8 cellular contexts compared by ENCODE assay signal in the genomic region with DNA sequence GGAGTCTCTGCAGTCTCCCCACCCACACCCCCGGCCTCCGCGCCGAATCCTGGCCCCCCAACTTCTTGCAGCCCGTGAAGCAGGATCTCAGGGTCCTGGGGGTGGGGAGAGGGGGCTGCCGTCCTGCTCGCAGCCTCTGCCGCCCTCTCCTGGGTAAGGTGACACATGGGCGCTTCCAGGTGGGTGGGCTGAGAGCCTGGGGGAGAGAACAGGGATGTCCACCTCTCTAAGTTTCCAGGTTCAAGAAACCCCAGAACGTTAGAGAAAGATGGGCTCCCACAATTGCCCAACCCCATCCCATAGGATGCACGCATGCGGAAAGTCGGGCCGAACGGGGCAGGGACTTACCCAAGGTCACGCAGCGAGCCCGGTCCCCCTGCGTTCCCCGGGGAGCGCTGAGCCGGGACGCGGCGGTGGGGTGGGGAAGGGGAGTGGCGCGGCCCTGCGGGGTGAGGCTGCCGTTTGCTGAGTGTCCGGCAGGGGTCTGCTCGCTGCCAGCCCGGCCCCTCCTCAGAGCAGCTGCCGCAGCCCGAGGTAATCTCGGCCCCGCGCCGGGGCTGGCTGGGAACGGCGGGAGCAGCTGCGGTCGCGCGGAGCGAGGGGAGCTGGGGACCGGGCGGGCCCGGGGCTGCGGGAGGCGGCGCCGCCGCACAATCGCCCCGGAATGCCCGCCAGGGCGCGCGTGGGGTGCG. TPM values are rescaled to one million over a fixed set of nuclear protein-coding genes. Genes with fewer than 3 reads are reported as not detected.
DNase-seq lines count a peak whose midpoint lies in the region; ATAC-seq, FAIRE-seq and TF ChIP-seq lines count a peak whose summit lies in the region.

No MANE protein-coding gene starts in this region.

- H2AFZ ChIP-seq in H1 (ENCODE audit: low read length) = no peak overlapping the region; the same call in 1 of the 2 replicates

- H2AK5ac ChIP-seq in H1 (ENCODE audit: low read depth, low read length) = no peak overlapping the region

- H4K20me1 ChIP-seq in H1 (replicated peaks in 1 of 2; ENCODE audit: control insufficient read depth in 1 of 2, insufficient read depth in 2 of 2, low read length in 2 of 2) = no peaks in the 10 kb centered on the region

- no peak overlapping the region for H3K4ac ChIP-seq in H1 (replicated peaks; ENCODE audit: insufficient read length, low read depth, low read length)

- POLR2A ChIA-PET in activated CD8-positive, alpha-beta T cell treated with anti-CD3 and anti-CD28 coated beads for 36 hours (lab: Charles Lee) = interaction anchor here (0.9 to 3.0 kb wide), 8 partner anchors 9 to 121 kb away, joined by 3 to 21 read pairs (median 4); partner anchors contain the start of genes FAU, MRPL49 and ZNHIT2
- POLR2A ChIA-PET in H1 (lab: Charles Lee; ENCODE audit: partially characterized antibody) = interaction anchor here (0.9 to 4.9 kb wide), 15 partner anchors 11 to 327 kb away, joined by 3 to 35 read pairs (median 8); partner anchors contain the start of genes FAU, MRPL49, POLA2 and SPDYC

- H3K4me2 ChIP-seq in H1 (ENCODE audit: insufficient read depth in 1 of 2, low read depth in 2 of 2, low read length in 2 of 2) = peak overlapping the region; percentile 72

- peak in 1 of 2 experiments; percentile 52; a peak in 2 of 3 replicates for TF ChIP-seq POLR2A in H1 (IDR thresholded peaks at IDR 0.05; ENCODE audit: control extremely low read depth in 1 of 2, low read depth in 2 of 2, low read length in 2 of 2)

- no peak overlapping the region for H2BK120ac ChIP-seq in H1 (replicated peaks; ENCODE audit: low read depth, low read length)

- ATAC-seq in GM18517 (IDR thresholded peaks at IDR 0.05; ENCODE audit: unreplicated experiment) (peak; percentile 57), HG03280 (IDR thresholded peaks at IDR 0.05; ENCODE audit: unreplicated experiment) (peak; percentile 65)
- peak; percentile 76 for ATAC-seq in activated CD8-positive, alpha-beta T cell treated with anti-CD3 and anti-CD28 coated beads for 36 hours

- peaks cover 0 to 13% of the 10 kb centered on the region in 2 experiments; a peak in 2 of 4 replicates for H3K79me2 ChIP-seq in H1 (ENCODE audit: control insufficient read depth in 1 of 2, insufficient read depth in 2 of 2, low read length in 2 of 2)

- H3K23me2 ChIP-seq in H1 (ENCODE audit: low read depth, low read length) = peaks cover 10% of the 10 kb centered on the region

- H3K23ac ChIP-seq in H1 (ENCODE audit: insufficient read length) = no peak overlapping the region

- TF ChIP-seq RAD21 in H1 (IDR thresholded peaks at IDR 0.05 in 1 of 2, conservative IDR thresholded peaks at IDR 0.05 in 1 of 2; ENCODE audit: low read depth in 2 of 2, low read length in 2 of 2) = peak; percentile 65 to 71

- peak overlapping the region; percentile 73 for H3K56ac ChIP-seq in H1 (replicated peaks; ENCODE audit: insufficient read length, low read depth, low read length)

- no peak overlapping the region for H2BK20ac ChIP-seq in H1 (ENCODE audit: low read length)

- DNase-seq in A172 (ENCODE audit: low spot score) = peak; percentile 43
- DNase-seq in NCI-H526 treated with DMSO at 0.1 percent for 48 hours (lab: John Stamatoyannopoulos, UW) = peak; percentile 63
- peak; percentile 63 for DNase-seq in activated CD8-positive, alpha-beta T cell treated with anti-CD3 and anti-CD28 coated beads for 36 hours
- DNase-seq in H1 (ENCODE audit: low read depth in 1 of 2, low spot score in 2 of 2) = peak in 1 of 2 experiments; percentile 90
- peak; percentile 19 for DNase-seq in midbrain (lab: John Stamatoyannopoulos, UW)
- peak; percentile 52 for DNase-seq in stimulated activated naive CD4-positive, alpha-beta T cell treated with Interleukin-2 at 50 U/mL for 16 hours (lab: John Stamatoyannopoulos, UW)

- peaks cover 17% of the 10 kb centered on the region for H3K4me1 Mint-ChIP-seq in activated CD8-positive, alpha-beta T cell treated with anti-CD3 and anti-CD28 coated beads for 36 hours (ENCODE audit: low read depth)

- peak overlapping the region in 3 of 4 experiments; percentile 15 to 40 (median 39); a peak in 5 of 7 replicates for H3K9ac ChIP-seq in H1 (replicated peaks in 1 of 4; ENCODE audit: extremely low read depth in 1 of 4, low read depth in 3 of 4, low read length in 3 of 4)

- H3K4me3 ChIP-seq in H1 (ENCODE audit: extremely low read depth in 1 of 4, insufficient read depth in 2 of 4, low read depth in 3 of 4, low read length in 4 of 4) = peak overlapping the region; percentile 65 to 82 (median 74)

- whole genome bisulfite sequencing in H1 (ENCODE audit: extremely low coverage in 1 of 2, insufficient coverage in 1 of 2, insufficient read length in 1 of 2, insufficient replicate concordance in 2 of 2, low coverage in 1 of 2, low lambda C conversion rate in 2 of 2, missing lambda C conversion rate in 1 of 2), 2 experiments = 2% methylated on average over 20 of the region's 60 CpGs; no CpG with 5 or more reads in 1 of the 2 experiments

- H4K91ac ChIP-seq in H1 (replicated peaks; ENCODE audit: insufficient read length, low read length) = peak overlapping the region; percentile 61

- H3K79me1 ChIP-seq in H1 (ENCODE audit: low read depth, low read length) = 0 out of 2 replicates have a peak, but pooled peaks cover 4% of the 10 kb centered on the region

- H4K8ac ChIP-seq in H1 (ENCODE audit: extremely low read depth, insufficient read depth, low read length) = no peak overlapping the region; the same call in 1 of the 2 replicates

- peaks cover 7 to 32% (median 21%) of the 10 kb centered on the region in 4 experiments for H3K4me1 ChIP-seq in H1 (replicated peaks in 1 of 4; ENCODE audit: control insufficient read depth in 3 of 4, insufficient read depth in 4 of 4, low read length in 3 of 4)

- no peak overlapping the region for H3K14ac ChIP-seq in H1 (ENCODE audit: insufficient read length)

- no peak overlapping the region for H2BK12ac ChIP-seq in H1 (ENCODE audit: low read depth, low read length)

- intact Hi-C loops in activated CD8-positive, alpha-beta T cell treated with anti-CD3 and anti-CD28 coated beads for 36 hours (cut with micrococcal nuclease) = no loop called here

- TF ChIP-seq EP300 in H1 (IDR thresholded peaks at IDR 0.05; ENCODE audit: borderline replicate concordance in 1 of 2, low read depth in 2 of 2, low read length in 2 of 2) = no peak

- CTCF ChIA-PET in activated CD8-positive, alpha-beta T cell treated with anti-CD3 and anti-CD28 coated beads for 36 hours (lab: Charles Lee) = interaction anchor here (0.6 to 4.0 kb wide), 14 partner anchors 16 to 149 kb away, joined by 3 to 35 read pairs (median 4); partner anchors contain the start of genes CDC42EP2, FAU, MRPL49 and POLA2
- CTCF ChIA-PET in H1 (lab: Charles Lee; ENCODE audit: partially characterized antibody) = interaction anchor here (0.7 to 7.3 kb wide), 26 partner anchors 9 to 104 kb away, joined by 3 to 47 read pairs (median 4); partner anchors contain the start of genes FAU, MRPL49, SPDYC and TM7SF2

- H3K27ac ChIP-seq in H1 (ENCODE audit: low read depth, low read length) = no peak overlapping the region

- H3K9me3 ChIP-seq in H1 (ENCODE audit: insufficient read depth in 2 of 2, low read depth in 1 of 2, low read length in 1 of 2) = no peaks in the 10 kb centered on the region

- H2BK15ac ChIP-seq in H1 (ENCODE audit: low read length) = no peak overlapping the region

- no peak for FAIRE-seq in H1 (lab: Jason Lieb, UNC)

- peak; percentile 63 for TF ChIP-seq CTCF in activated CD8-positive, alpha-beta T cell treated with anti-CD3 and anti-CD28 coated beads for 36 hours (IDR thresholded peaks at IDR 0.05)
- peak; percentile 51 to 74 (median 69) for TF ChIP-seq CTCF in H1 (IDR thresholded peaks at IDR 0.05; ENCODE audit: control extremely low read depth in 1 of 3, insufficient read depth in 1 of 3, low read depth in 1 of 3, low read length in 3 of 3)

- no peaks in the 10 kb centered on the region for H3K27me3 Mint-ChIP-seq in activated CD8-positive, alpha-beta T cell treated with anti-CD3 and anti-CD28 coated beads for 36 hours

- H2BK5ac ChIP-seq in H1 (ENCODE audit: low read depth, low read length) = peak overlapping the region; percentile 66; the same call in 1 of the 2 replicates

- H3K36me3 Mint-ChIP-seq in activated CD8-positive, alpha-beta T cell treated with anti-CD3 and anti-CD28 coated beads for 36 hours (ENCODE audit: low read depth) = peaks cover 2% of the 10 kb centered on the region

- H4K5ac ChIP-seq in H1 (ENCODE audit: insufficient read length, low read depth, low read length) = peak overlapping the region; percentile 79

- H3K27ac Mint-ChIP-seq in activated CD8-positive, alpha-beta T cell treated with anti-CD3 and anti-CD28 coated beads for 36 hours = peak overlapping the region; percentile 81

- H3K18ac ChIP-seq in H1 (ENCODE audit: extremely low read depth, low read length) = peak overlapping the region; percentile 93; the same call in 1 of the 2 replicates

- H3K9me3 Mint-ChIP-seq in activated CD8-positive, alpha-beta T cell treated with anti-CD3 and anti-CD28 coated beads for 36 hours = no peaks in the 10 kb centered on the region

- H3K36me3 ChIP-seq in H1 (ENCODE audit: control insufficient read depth in 2 of 4, insufficient read depth in 4 of 4, low read length in 3 of 4) = peaks cover 0 to 4% (median 0%) of the 10 kb centered on the region in 4 experiments; a peak in 1 of 8 replicates

- H3K4me3 Mint-ChIP-seq in activated CD8-positive, alpha-beta T cell treated with anti-CD3 and anti-CD28 coated beads for 36 hours = peak overlapping the region; percentile 80

- no peaks in the 10 kb centered on the region for H3K27me3 ChIP-seq in H1 (replicated peaks in 1 of 4; ENCODE audit: control insufficient read depth in 3 of 4, extremely low read depth in 1 of 4, insufficient read depth in 3 of 4, low read length in 3 of 4)

RNA-seq across cellular contexts. Expression of gene CAPN1, which starts 0.7 kb away (rescaled TPM):
- total RNA-seq in A172 (2014; rRNA removed; shearing (Covaris generic)) = 156 and 170 TPM in 2 replicates
- 10 to 100 TPM; 72.6 to 74.7 TPM for total RNA-seq in activated CD8-positive, alpha-beta T cell treated with anti-CD3 and anti-CD28 coated beads for 36 hours
- total RNA-seq in H1 (2021; fragmentation: NEBNext Ultra II Directional; extraction: Animal tissue kit (Norgen Biotek cat#: 25700)) = 194 and 200 TPM in 2 replicates
- polyA plus RNA-seq in H1 (2011; rRNA removed) = 233 and 337 TPM in 2 replicates
- 139 TPM for polyA plus RNA-seq in H1 (2011; cell fraction: cytosol; rRNA removed)
- 393 TPM for polyA plus RNA-seq in H1 (2011; cell fraction: nucleus; rRNA removed)
- polyA plus RNA-seq in H1 (2012, experiment 1 of 2) = 100.0 to 149 TPM (median 144 TPM) in 4 replicates
- polyA plus RNA-seq in H1 (2012, experiment 2 of 2) = 187 TPM
- polyA plus RNA-seq in H1 (2013, experiment 1 of 2) = 112 TPM
- polyA plus RNA-seq in H1 (2013, experiment 2 of 2) = 99.2 TPM
- polyA minus RNA-seq in H1 (2011; rRNA and poly(A)+ RNA removed) = 147 and 176 TPM in 2 replicates
- 96.6 TPM for polyA minus RNA-seq in H1 (2011; cell fraction: cytosol; rRNA and poly(A)+ RNA removed)
- polyA minus RNA-seq in H1 (2011; cell fraction: nucleus; rRNA and poly(A)+ RNA removed) = 108 TPM

RNA-seq across cellular contexts. Expression of gene SPDYC, which starts 11.0 kb away (rescaled TPM):
- total RNA-seq in A172 (2014; rRNA removed; shearing (Covaris generic)) = not detected in 2 replicates
- total RNA-seq in activated CD8-positive, alpha-beta T cell treated with anti-CD3 and anti-CD28 coated beads for 36 hours = not detected
- not detected in 2 replicates for total RNA-seq in H1 (2021; fragmentation: NEBNext Ultra II Directional; extraction: Animal tissue kit (Norgen Biotek cat#: 25700))
- polyA plus RNA-seq in H1 (2011; rRNA removed) = 0.15 and 0.31 TPM in 2 replicates
- polyA plus RNA-seq in H1 (2011; cell fraction: cytosol; rRNA removed) = 0.16 TPM
- polyA plus RNA-seq in H1 (2011; cell fraction: nucleus; rRNA removed) = 0.16 TPM
- 0.29 TPM in 1 of 4 replicates, not detected in the others for polyA plus RNA-seq in H1 (2012, experiment 1 of 2)
- not detected for polyA plus RNA-seq in H1 (2012, experiment 2 of 2)
- polyA plus RNA-seq in H1 (2013, experiment 1 of 2) = 0.10 TPM
- 0.17 TPM for polyA plus RNA-seq in H1 (2013, experiment 2 of 2)
- polyA minus RNA-seq in H1 (2011; rRNA and poly(A)+ RNA removed) = not detected in 2 replicates
- polyA minus RNA-seq in H1 (2011; cell fraction: cytosol; rRNA and poly(A)+ RNA removed) = not detected
- polyA minus RNA-seq in H1 (2011; cell fraction: nucleus; rRNA and poly(A)+ RNA removed) = not detected

RNA-seq across cellular contexts. Expression of gene SYVN1, which starts 46.7 kb away (rescaled TPM):
- 17.0 and 30.6 TPM in 2 replicates for total RNA-seq in A172 (2014; rRNA removed; shearing (Covaris generic))
- 10 to 100 TPM; 20.6 to 26.8 TPM for total RNA-seq in activated CD8-positive, alpha-beta T cell treated with anti-CD3 and anti-CD28 coated beads for 36 hours
- 29.4 and 34.0 TPM in 2 replicates for total RNA-seq in H1 (2021; fragmentation: NEBNext Ultra II Directional; extraction: Animal tissue kit (Norgen Biotek cat#: 25700))
- 27.8 and 37.5 TPM in 2 replicates for polyA plus RNA-seq in H1 (2011; rRNA removed)
- polyA plus RNA-seq in H1 (2011; cell fraction: cytosol; rRNA removed) = 11.3 TPM
- 58.4 TPM for polyA plus RNA-seq in H1 (2011; cell fraction: nucleus; rRNA removed)
- 22.3 to 33.8 TPM (median 27.7 TPM) in 4 replicates for polyA plus RNA-seq in H1 (2012, experiment 1 of 2)
- polyA plus RNA-seq in H1 (2012, experiment 2 of 2) = 22.8 TPM
- 35.6 TPM for polyA plus RNA-seq in H1 (2013, experiment 1 of 2)
- polyA plus RNA-seq in H1 (2013, experiment 2 of 2) = 34.9 TPM
- 62.1 and 66.3 TPM in 2 replicates for polyA minus RNA-seq in H1 (2011; rRNA and poly(A)+ RNA removed)
- polyA minus RNA-seq in H1 (2011; cell fraction: cytosol; rRNA and poly(A)+ RNA removed) = 13.3 TPM
- polyA minus RNA-seq in H1 (2011; cell fraction: nucleus; rRNA and poly(A)+ RNA removed) = 22.0 TPM

RNA-seq across cellular contexts. Expression of gene MRPL49, which starts 58.9 kb away (rescaled TPM):
- 52.8 and 82.4 TPM in 2 replicates for total RNA-seq in A172 (2014; rRNA removed; shearing (Covaris generic))
- total RNA-seq in activated CD8-positive, alpha-beta T cell treated with anti-CD3 and anti-CD28 coated beads for 36 hours = 10 to 100 TPM; 48.7 to 53.4 TPM
- 54.0 and 55.3 TPM in 2 replicates for total RNA-seq in H1 (2021; fragmentation: NEBNext Ultra II Directional; extraction: Animal tissue kit (Norgen Biotek cat#: 25700))
- polyA plus RNA-seq in H1 (2011; rRNA removed) = 77.8 and 84.8 TPM in 2 replicates
- polyA plus RNA-seq in H1 (2011; cell fraction: cytosol; rRNA removed) = 87.2 TPM
- 46.9 TPM for polyA plus RNA-seq in H1 (2011; cell fraction: nucleus; rRNA removed)
- 45.0 to 56.6 TPM (median 54.3 TPM) in 4 replicates for polyA plus RNA-seq in H1 (2012, experiment 1 of 2)
- polyA plus RNA-seq in H1 (2012, experiment 2 of 2) = 69.2 TPM
- 32.4 TPM for polyA plus RNA-seq in H1 (2013, experiment 1 of 2)
- polyA plus RNA-seq in H1 (2013, experiment 2 of 2) = 33.1 TPM
- 43.9 and 53.8 TPM in 2 replicates for polyA minus RNA-seq in H1 (2011; rRNA and poly(A)+ RNA removed)
- polyA minus RNA-seq in H1 (2011; cell fraction: cytosol; rRNA and poly(A)+ RNA removed) = 20.7 TPM
- polyA minus RNA-seq in H1 (2011; cell fraction: nucleus; rRNA and poly(A)+ RNA removed) = 27.8 TPM

RNA-seq across cellular contexts. Expression of gene FAU, which starts 59.1 kb away (rescaled TPM):
- 286 and 528 TPM in 2 replicates for total RNA-seq in A172 (2014; rRNA removed; shearing (Covaris generic))
- 1,000 to 10,000 TPM; 1,112 to 1,137 TPM for total RNA-seq in activated CD8-positive, alpha-beta T cell treated with anti-CD3 and anti-CD28 coated beads for 36 hours
- total RNA-seq in H1 (2021; fragmentation: NEBNext Ultra II Directional; extraction: Animal tissue kit (Norgen Biotek cat#: 25700)) = 860 and 896 TPM in 2 replicates
- 826 and 846 TPM in 2 replicates for polyA plus RNA-seq in H1 (2011; rRNA removed)
- 897 TPM for polyA plus RNA-seq in H1 (2011; cell fraction: cytosol; rRNA removed)
- polyA plus RNA-seq in H1 (2011; cell fraction: nucleus; rRNA removed) = 555 TPM
- polyA plus RNA-seq in H1 (2012, experiment 1 of 2) = 843 to 1,282 TPM (median 1,178 TPM) in 4 replicates
- 2,110 TPM for polyA plus RNA-seq in H1 (2012, experiment 2 of 2)
- polyA plus RNA-seq in H1 (2013, experiment 1 of 2) = 1,557 TPM
- 1,524 TPM for polyA plus RNA-seq in H1 (2013, experiment 2 of 2)
- polyA minus RNA-seq in H1 (2011; rRNA and poly(A)+ RNA removed) = 121 and 136 TPM in 2 replicates
- 312 TPM for polyA minus RNA-seq in H1 (2011; cell fraction: cytosol; rRNA and poly(A)+ RNA removed)
- 266 TPM for polyA minus RNA-seq in H1 (2011; cell fraction: nucleus; rRNA and poly(A)+ RNA removed)
